In genomic region chr16:8962393-8963009, GRCh38 we compare ENCODE assay signal across 8 cellular contexts. TPM values are rescaled to one million over a fixed set of nuclear protein-coding genes. Genes with fewer than 3 reads are reported as not detected.
DNase-seq lines count a peak whose midpoint lies in the region; ATAC-seq, FAIRE-seq and TF ChIP-seq lines count a peak whose summit lies in the region.

No MANE protein-coding gene starts in this region.

- TF ChIP-seq POLR2A in adrenal gland (IDR thresholded peaks at IDR 0.05): no peak

- peak; percentile 28 for ATAC-seq in HG02588 (IDR thresholded peaks at IDR 0.05; ENCODE audit: unreplicated experiment)
- peak; percentile 7; the same call in 1 of the 3 replicates for ATAC-seq in SK-N-SH treated with all-trans-retinoic acid at 6 μM for 48 hours
- ATAC-seq in left colon: peak; percentile 24

- H3K4me3 ChIP-seq in adrenal gland: peak overlapping the region in 3 of 4 donors; percentile 25 to 96 (median 50)

- DNase-seq in adrenal gland: no peak
- DNase-seq in left colon: peak in 1 of 2 donors; percentile 60
- peak; percentile 22 for DNase-seq in stimulated activated CD8-positive, alpha-beta memory T cell treated with anti-CD3 and anti-CD28 coated beads, Interleukin-4, amount 100 ng/mL, for 24 hours (ENCODE audit: low read depth)
- DNase-seq in NCI-H2196 (lab: John Stamatoyannopoulos, UW; ENCODE audit: unreplicated experiment): no peak
- no peak for DNase-seq in HTR-8/SVneo (ENCODE audit: insufficient read length, low spot score)

- FAIRE-seq in HTR-8/SVneo (lab: Jason Lieb, UNC): no peak

- H3K9me3 ChIP-seq in ES-I3 (ENCODE audit: control insufficient read depth, insufficient read depth, low read length) (no peaks in the 10 kb centered on the region), adrenal gland (replicated peaks in 1 of 3) (no peaks in the 10 kb centered on the region)

- peak overlapping the region; percentile 78 for H3K9ac ChIP-seq in ES-I3 (ENCODE audit: low read depth, low read length)

- peaks cover 48% of the 10 kb centered on the region for H3K4me1 ChIP-seq in ES-I3 (ENCODE audit: insufficient read depth, low read length)
- H3K4me1 ChIP-seq in adrenal gland (replicated peaks in 1 of 2): peaks cover 26 to 63% of the 10 kb centered on the region in 2 donors

- 0 to 1% (median 1%) methylated on average over 11 to 50 of the region's 50 CpGs for WGBS in adrenal gland, 4 donors

- H3K27ac ChIP-seq in adrenal gland: peak overlapping the region in 3 of 5 donors; percentile 54 to 97 (median 69)

- no peaks in the 10 kb centered on the region for H3K27me3 ChIP-seq in adrenal gland

- no peak for TF ChIP-seq CTCF in adrenal gland (IDR thresholded peaks at IDR 0.05)

- no peaks in the 10 kb centered on the region for H3K36me3 ChIP-seq in ES-I3 (ENCODE audit: insufficient read depth, low read length)
- H3K36me3 ChIP-seq in adrenal gland (replicated peaks in 1 of 2): no peaks in the 10 kb centered on the region

- intact Hi-C loops in adrenal gland (cut with DNase I) (no loop called here), left colon (cut with DNase I, micrococcal nuclease) (no loop called here)

TF ChIP-seq in SK-N-SH treated with all-trans-retinoic acid at 6 μM for 48 hours, 23 proteins besides CTCF, POLR2A, EP300 and RAD21:
- TF ChIP-seq TSHZ2 (CRISPR knock-in tag; IDR thresholded peaks at IDR 0.05): no peak
- no peak for TF ChIP-seq ESRRG (CRISPR knock-in tag; IDR thresholded peaks at IDR 0.05)
- no peak for TF ChIP-seq RARB (CRISPR knock-in tag; IDR thresholded peaks at IDR 0.05)
- TF ChIP-seq CSRNP3 (CRISPR knock-in tag; IDR thresholded peaks at IDR 0.05): no peak
- no peak for TF ChIP-seq ZFP30 (CRISPR knock-in tag; IDR thresholded peaks at IDR 0.05)
- TF ChIP-seq PPARA (CRISPR knock-in tag; IDR thresholded peaks at IDR 0.05; ENCODE audit: borderline replicate concordance): no peak
- TF ChIP-seq, protein P1, sequence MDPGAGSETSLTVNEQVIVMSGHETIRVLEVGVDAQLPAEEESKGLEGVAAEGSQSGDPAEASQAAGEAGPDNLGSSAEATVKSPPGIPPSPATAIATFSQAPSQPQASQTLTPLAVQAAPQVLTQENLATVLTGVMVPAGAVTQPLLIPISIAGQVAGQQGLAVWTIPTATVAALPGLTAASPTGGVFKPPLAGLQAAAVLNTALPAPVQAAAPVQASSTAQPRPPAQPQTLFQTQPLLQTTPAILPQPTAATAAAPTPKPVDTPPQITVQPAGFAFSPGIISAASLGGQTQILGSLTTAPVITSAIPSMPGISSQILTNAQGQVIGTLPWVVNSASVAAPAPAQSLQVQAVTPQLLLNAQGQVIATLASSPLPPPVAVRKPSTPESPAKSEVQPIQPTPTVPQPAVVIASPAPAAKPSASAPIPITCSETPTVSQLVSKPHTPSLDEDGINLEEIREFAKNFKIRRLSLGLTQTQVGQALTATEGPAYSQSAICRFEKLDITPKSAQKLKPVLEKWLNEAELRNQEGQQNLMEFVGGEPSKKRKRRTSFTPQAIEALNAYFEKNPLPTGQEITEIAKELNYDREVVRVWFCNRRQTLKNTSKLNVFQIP (CRISPR knock-in tag; IDR thresholded peaks at IDR 0.05; ENCODE audit: borderline replicate concordance, low read depth): no peak
- no peak for TF ChIP-seq CSDC2 (CRISPR knock-in tag; IDR thresholded peaks at IDR 0.05)
- TF ChIP-seq, protein P2, sequence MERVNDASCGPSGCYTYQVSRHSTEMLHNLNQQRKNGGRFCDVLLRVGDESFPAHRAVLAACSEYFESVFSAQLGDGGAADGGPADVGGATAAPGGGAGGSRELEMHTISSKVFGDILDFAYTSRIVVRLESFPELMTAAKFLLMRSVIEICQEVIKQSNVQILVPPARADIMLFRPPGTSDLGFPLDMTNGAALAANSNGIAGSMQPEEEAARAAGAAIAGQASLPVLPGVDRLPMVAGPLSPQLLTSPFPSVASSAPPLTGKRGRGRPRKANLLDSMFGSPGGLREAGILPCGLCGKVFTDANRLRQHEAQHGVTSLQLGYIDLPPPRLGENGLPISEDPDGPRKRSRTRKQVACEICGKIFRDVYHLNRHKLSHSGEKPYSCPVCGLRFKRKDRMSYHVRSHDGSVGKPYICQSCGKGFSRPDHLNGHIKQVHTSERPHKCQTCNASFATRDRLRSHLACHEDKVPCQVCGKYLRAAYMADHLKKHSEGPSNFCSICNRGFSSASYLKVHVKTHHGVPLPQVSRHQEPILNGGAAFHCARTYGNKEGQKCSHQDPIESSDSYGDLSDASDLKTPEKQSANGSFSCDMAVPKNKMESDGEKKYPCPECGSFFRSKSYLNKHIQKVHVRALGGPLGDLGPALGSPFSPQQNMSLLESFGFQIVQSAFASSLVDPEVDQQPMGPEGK (CRISPR knock-in tag; IDR thresholded peaks at IDR 0.05; ENCODE audit: borderline replicate concordance): no peak
- no peak for TF ChIP-seq ZC3H10 (CRISPR knock-in tag; IDR thresholded peaks at IDR 0.05)
- TF ChIP-seq BACH2 (CRISPR knock-in tag; IDR thresholded peaks at IDR 0.05; ENCODE audit: borderline replicate concordance): no peak
- TF ChIP-seq, protein P3, sequence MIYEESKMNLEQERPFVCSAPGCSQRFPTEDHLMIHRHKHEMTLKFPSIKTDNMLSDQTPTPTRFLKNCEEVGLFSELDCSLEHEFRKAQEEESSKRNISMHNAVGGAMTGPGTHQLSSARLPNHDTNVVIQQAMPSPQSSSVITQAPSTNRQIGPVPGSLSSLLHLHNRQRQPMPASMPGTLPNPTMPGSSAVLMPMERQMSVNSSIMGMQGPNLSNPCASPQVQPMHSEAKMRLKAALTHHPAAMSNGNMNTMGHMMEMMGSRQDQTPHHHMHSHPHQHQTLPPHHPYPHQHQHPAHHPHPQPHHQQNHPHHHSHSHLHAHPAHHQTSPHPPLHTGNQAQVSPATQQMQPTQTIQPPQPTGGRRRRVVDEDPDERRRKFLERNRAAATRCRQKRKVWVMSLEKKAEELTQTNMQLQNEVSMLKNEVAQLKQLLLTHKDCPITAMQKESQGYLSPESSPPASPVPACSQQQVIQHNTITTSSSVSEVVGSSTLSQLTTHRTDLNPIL (CRISPR knock-in tag; IDR thresholded peaks at IDR 0.05; ENCODE audit: low read depth): no peak
- no peak for TF ChIP-seq SNAI2 (CRISPR knock-in tag; IDR thresholded peaks at IDR 0.05)
- TF ChIP-seq ZNF8 (CRISPR knock-in tag; IDR thresholded peaks at IDR 0.05): no peak
- TF ChIP-seq TCF4 (CRISPR knock-in tag; IDR thresholded peaks at IDR 0.05; ENCODE audit: borderline replicate concordance): no peak
- TF ChIP-seq ZFP3 (CRISPR knock-in tag; IDR thresholded peaks at IDR 0.05): no peak
- TF ChIP-seq GLIS3 (CRISPR knock-in tag; IDR thresholded peaks at IDR 0.05): no peak
- no peak for TF ChIP-seq ARNTL (CRISPR knock-in tag; IDR thresholded peaks at IDR 0.05; ENCODE audit: borderline replicate concordance, low read depth)
- no peak for TF ChIP-seq ZNF565 (CRISPR knock-in tag; conservative IDR thresholded peaks at IDR 0.05; ENCODE audit: low read depth)

RNA-seq across cellular contexts. Expression of gene USP7, which starts 1.2 kb away (rescaled TPM):
- total RNA-seq in adrenal gland (10 to 100 TPM; 34.1 to 95.0 (median 75.8) TPM), left colon (100 to 1,000 TPM; 119 to 123 TPM)
- polyA plus RNA-seq in adrenal gland: 100 to 1,000 TPM in 1 of 3 donors, 10 to 100 TPM in 2; 23.7 to 121 (median 28.5) TPM
